Comparison of ENCODE assay signal across 13 cellular contexts in the genomic region with DNA sequence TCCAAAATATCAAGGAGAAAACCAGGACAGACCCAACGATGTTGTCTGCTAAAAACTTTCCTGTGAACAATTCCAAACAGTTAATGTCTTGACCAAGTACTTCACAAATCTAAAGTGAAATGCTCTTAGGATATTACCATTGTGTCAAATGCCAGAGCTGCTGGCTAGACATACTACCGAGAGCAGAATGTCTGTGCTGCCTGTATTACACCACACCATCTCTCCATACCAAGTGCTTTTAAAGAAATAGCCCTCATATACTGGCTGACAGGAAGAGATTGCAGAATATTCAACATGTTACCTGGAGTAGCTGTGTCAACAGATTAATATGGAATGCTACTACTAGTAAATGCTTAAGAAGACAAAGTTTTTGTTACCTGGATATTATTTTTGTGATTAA. TPM values are rescaled to one million over a fixed set of nuclear protein-coding genes. Genes with fewer than 3 reads are reported as not detected.
"Had no signal": no experiment of that assay in that cellular context is flagged by ENCODE, and none has a peak within 500 bp of the region (broad histone marks: within the 10 kb centered on the region; RNA-seq: fewer than 3 reads in every experiment).

No MANE protein-coding gene starts in this region.

- H3K27me3 Mint-ChIP-seq: stimulated activated naive CD8-positive, alpha-beta T cell treated with anti-CD3 and anti-CD28 coated beads, Interleukin-15, Interleukin-2, amounts not matched to agents 100 ng/mL and 50 ng/mL, for 24 hours had no signal

- H3K9me3 ChIP-seq: ascending aorta, breast epithelium, gastrocnemius medialis, heart left ventricle, SJCRH30 had no signal

- H3K4me1 ChIP-seq: breast epithelium, gastrocnemius medialis, SJCRH30 had no signal

- H3K27ac Mint-ChIP-seq: nephron progenitor cell had no signal

- DNase-seq: gastrocnemius medialis; heart left ventricle; mesendoderm; nephron progenitor cell; occipital lobe; SJCRH30; stimulated activated CD4-positive, alpha-beta T cell treated with anti-CD3 and anti-CD28 coated beads, Interleukin-15, amount 100 ng/mL, for 24 hours; stimulated activated CD4-positive, alpha-beta T cell treated with anti-CD3 and anti-CD28 coated beads, Interleukin-4, amount 100 ng/mL, for 1 hour; SW 1271 had no signal

- H3K27ac ChIP-seq: ascending aorta, breast epithelium, heart left ventricle, SJCRH30, skin epidermis had no signal

- H3K4me3 Mint-ChIP-seq: nephron progenitor cell; stimulated activated naive CD8-positive, alpha-beta T cell treated with anti-CD3 and anti-CD28 coated beads, Interleukin-15, Interleukin-2, amounts not matched to agents 100 ng/mL and 50 ng/mL, for 24 hours had no signal

- H3K4me1 Mint-ChIP-seq: nephron progenitor cell had no signal

- H3K9me3 Mint-ChIP-seq: nephron progenitor cell; stimulated activated naive CD8-positive, alpha-beta T cell treated with anti-CD3 and anti-CD28 coated beads, Interleukin-15, Interleukin-2, amounts not matched to agents 100 ng/mL and 50 ng/mL, for 24 hours had no signal

- ATAC-seq: gastrocnemius medialis had no signal

- H3K27me3 ChIP-seq: ascending aorta, breast epithelium, gastrocnemius medialis, heart left ventricle, SJCRH30 had no signal

- H3K4me3 ChIP-seq: ascending aorta, breast epithelium, gastrocnemius medialis, heart left ventricle, SJCRH30, skin epidermis had no signal

RNA-seq across cellular contexts. Expression of a gene that starts 18.6 kb away (rescaled TPM):
- total RNA-seq: SJCRH30 had no signal
